1 cellular context compared by ENCODE assay signal in the genomic region with DNA sequence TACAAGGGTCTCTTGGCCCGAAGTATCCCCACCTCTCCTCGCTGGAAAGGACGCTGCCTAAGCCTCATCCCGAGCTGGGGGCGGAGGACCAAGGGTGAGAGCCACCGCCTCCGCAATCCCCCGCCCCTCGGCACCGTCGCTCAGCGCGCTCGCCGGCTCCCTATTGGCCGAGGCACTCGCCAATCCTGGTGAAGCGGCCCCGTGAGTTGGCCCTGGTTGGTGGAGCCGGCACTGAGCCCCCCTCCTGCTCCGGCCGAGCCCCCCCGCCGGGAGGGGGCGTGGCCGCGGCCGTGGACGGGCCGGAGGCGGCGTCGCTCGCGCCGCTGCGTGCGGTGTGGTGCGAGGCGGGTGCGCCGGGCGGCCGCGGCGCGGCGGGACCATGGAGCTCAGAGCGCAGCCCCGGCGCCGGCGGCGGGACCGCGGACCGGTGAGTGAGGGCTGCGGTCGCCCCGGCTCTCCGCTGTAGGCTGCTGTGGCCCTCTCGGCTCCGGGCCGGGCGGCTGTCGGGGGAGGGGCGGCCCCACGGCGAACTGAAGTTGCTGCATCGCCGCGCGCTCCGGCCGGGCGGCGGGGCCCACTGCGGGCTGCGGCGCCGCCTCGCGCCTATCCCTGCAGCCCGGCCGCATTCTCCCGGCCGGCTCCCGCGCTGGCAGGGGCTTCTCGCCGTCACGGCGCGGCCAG.
TF ChIP-seq lines count a peak whose summit lies in the region.

A gene with protein sequence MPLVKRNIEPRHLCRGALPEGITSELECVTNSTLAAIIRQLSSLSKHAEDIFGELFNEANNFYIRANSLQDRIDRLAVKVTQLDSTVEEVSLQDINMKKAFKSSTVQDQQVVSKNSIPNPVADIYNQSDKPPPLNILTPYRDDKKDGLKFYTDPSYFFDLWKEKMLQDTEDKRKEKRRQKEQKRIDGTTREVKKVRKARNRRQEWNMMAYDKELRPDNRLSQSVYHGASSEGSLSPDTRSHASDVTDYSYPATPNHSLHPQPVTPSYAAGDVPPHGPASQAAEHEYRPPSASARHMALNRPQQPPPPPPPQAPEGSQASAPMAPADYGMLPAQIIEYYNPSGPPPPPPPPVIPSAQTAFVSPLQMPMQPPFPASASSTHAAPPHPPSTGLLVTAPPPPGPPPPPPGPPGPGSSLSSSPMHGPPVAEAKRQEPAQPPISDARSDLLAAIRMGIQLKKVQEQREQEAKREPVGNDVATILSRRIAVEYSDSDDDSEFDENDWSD (plus strand): TSS at position 291 of the 681 bp plus-strand sequence. CDS start 84,588 bp downstream, outside the sequence.

TF ChIP-seq in HEK293, 187 proteins besides CTCF, POLR2A, EP300 and RAD21 (continued from another document):
- no peak for TF ChIP-seq ZBTB1 (tag by site-specific recombination; IDR thresholded peaks at IDR 0.05)
- no peak for TF ChIP-seq REPIN1 (tag by site-specific recombination; IDR thresholded peaks at IDR 0.05; ENCODE audit: low read depth)
- no peak for TF ChIP-seq GLI2 (tag by site-specific recombination; IDR thresholded peaks at IDR 0.05; ENCODE audit: borderline replicate concordance, low read depth)
- no peak for TF ChIP-seq ZFP41 (tag by site-specific recombination; IDR thresholded peaks at IDR 0.05; ENCODE audit: borderline replicate concordance)
- no peak for TF ChIP-seq ZNF114 (tag by site-specific recombination; IDR thresholded peaks at IDR 0.05)
- TF ChIP-seq ZNF19 (tag by site-specific recombination; IDR thresholded peaks at IDR 0.05; ENCODE audit: low read depth): no peak
- peak; percentile 58 for TF ChIP-seq ZNF341 (tag by site-specific recombination; IDR thresholded peaks at IDR 0.05; ENCODE audit: low read depth)
- no peak for TF ChIP-seq ZNF416 (tag by site-specific recombination; IDR thresholded peaks at IDR 0.05)
- TF ChIP-seq ZNF23 (tag by site-specific recombination; IDR thresholded peaks at IDR 0.05; ENCODE audit: borderline replicate concordance): no peak
- TF ChIP-seq ZBTB17 (tag by site-specific recombination; IDR thresholded peaks at IDR 0.05): 0 out of 2 replicates have a peak, but pooled peaks have one; percentile 24
- peak; percentile 95 for TF ChIP-seq ZFHX2 (tag by site-specific recombination; conservative IDR thresholded peaks at IDR 0.05)
